Comparison of ENCODE assay signal across 9 cellular contexts in the genomic region with DNA sequence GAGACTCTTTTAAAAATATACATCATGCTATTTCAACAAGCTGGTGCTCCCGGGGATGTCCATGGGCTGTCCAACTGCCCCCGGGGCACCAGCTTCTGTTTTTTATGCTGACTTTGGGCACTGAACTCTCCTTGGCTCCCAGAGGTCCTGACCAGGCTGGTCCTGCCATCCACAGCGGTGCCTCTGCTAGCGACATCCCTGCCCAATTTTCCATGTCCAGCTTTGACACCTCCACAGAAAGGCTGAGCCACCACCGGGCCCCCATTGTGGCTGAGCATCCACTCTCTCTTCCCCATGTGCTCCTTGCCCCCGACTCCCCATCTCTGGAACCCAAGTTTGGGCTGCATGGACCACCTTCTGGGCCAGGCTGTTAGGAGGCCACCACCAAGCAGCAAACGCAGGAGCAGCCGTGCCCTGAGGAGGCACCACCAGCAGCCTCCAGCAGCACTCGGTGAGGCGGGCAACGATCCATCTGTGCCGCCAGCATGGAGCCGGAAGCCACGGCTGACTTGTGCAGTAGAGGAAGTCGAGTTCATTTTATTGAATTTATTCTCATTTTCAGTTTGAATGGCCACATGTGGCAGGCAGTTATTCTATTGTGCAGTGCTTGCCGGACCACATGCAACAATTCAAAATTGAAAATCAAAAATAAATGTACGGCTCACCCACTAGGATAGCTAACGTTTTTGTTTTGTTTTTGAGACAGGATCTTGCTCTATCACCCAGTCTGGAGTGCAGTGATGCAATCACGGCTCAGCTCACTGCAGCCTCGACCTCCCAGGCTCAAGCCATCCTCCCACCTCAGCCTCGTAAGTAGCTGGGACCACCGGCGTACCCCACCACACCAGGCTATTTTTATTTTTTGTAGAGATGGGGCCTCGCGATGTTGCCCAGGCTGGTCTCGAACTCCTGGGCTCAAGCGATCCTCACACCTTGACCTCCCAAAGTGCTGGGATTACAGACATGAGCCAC. TPM values are rescaled to one million over a fixed set of nuclear protein-coding genes. Genes with fewer than 3 reads are reported as not detected.
DNase-seq lines count a peak whose midpoint lies in the region; ATAC-seq and TF ChIP-seq lines count a peak whose summit lies in the region.
"Had no signal": no experiment of that assay in that cellular context is flagged by ENCODE, and none has a peak within 500 bp of the region (broad histone marks: within the 10 kb centered on the region; RNA-seq: fewer than 3 reads in every experiment).

No MANE protein-coding gene starts in this region.

- no peak overlapping the region for H2BK120ac ChIP-seq in IMR-90 (ENCODE audit: low read depth, low read length)

- dilution Hi-C loops in IMR-90 (cut with HindIII; ENCODE audit: low sequenced_read_pairs, unreplicated experiment), result no loop called here

- no peak overlapping the region for H3K23ac ChIP-seq in IMR-90 (ENCODE audit: low read depth, low read length)

- TF ChIP-seq CTCF in IMR-90 (conservative IDR thresholded peaks at IDR 0.05; ENCODE audit: low read depth, low read length), result no peak
- no peak for TF ChIP-seq CTCF in activated CD8-positive, alpha-beta T cell treated with anti-CD3 and anti-CD28 coated beads for 36 hours (IDR thresholded peaks at IDR 0.05)

- H3K79me1 ChIP-seq in IMR-90 (ENCODE audit: low read depth in 1 of 2, low read length in 2 of 2), result peaks cover 15 to 42% of the 10 kb centered on the region in 2 experiments; a peak in 3 of 4 replicates

- H3K27me3 ChIP-seq in IMR-90 (ENCODE audit: control insufficient read depth, insufficient read depth, low read length), result no peaks in the 10 kb centered on the region

- H2BK20ac ChIP-seq in IMR-90 (ENCODE audit: low read depth, low read length), result no peak overlapping the region

- no peak for TF ChIP-seq RAD21 in IMR-90 (IDR thresholded peaks at IDR 0.05; ENCODE audit: low read length)

- no peak overlapping the region for H3K18ac ChIP-seq in IMR-90 (ENCODE audit: low read depth, low read length)

- no TSS peak for BruUV-seq in IMR-90 (replicated peaks; lab: Mats Ljungman, UMichigan)

- H3K4me1 ChIP-seq in IMR-90 (ENCODE audit: control insufficient read depth, insufficient read depth, low read length), result peaks cover 11% of the 10 kb centered on the region

- H3K27ac ChIP-seq in IMR-90 (ENCODE audit: insufficient read depth, low read length), result no peak overlapping the region

- no peak overlapping the region for H3K4me2 ChIP-seq in IMR-90 (ENCODE audit: low read depth, low read length)

- no peak overlapping the region for H2AFZ ChIP-seq in IMR-90 (replicated peaks; ENCODE audit: low read length, poor library complexity)

- H3K14ac ChIP-seq in IMR-90 (replicated peaks; ENCODE audit: low read depth, low read length), result no peak overlapping the region

- no peak overlapping the region for H4K91ac ChIP-seq in IMR-90 (ENCODE audit: insufficient read depth, low read depth, low read length)

- H3K27me3 Mint-ChIP-seq in activated CD8-positive, alpha-beta T cell treated with anti-CD3 and anti-CD28 coated beads for 36 hours, result no peaks in the 10 kb centered on the region
- no peaks in the 10 kb centered on the region for H3K27me3 Mint-ChIP-seq in naive thymus-derived CD8-positive, alpha-beta T cell

- no peak overlapping the region for H2BK5ac ChIP-seq in IMR-90 (ENCODE audit: low read depth, low read length, poor library complexity, severe bottlenecking)

- H3K56ac ChIP-seq in IMR-90 (ENCODE audit: extremely low read depth, insufficient read depth, low read length), result no peak overlapping the region

- H3K9ac ChIP-seq in IMR-90 (ENCODE audit: low read depth, low read length), result no peak overlapping the region

- no peak overlapping the region for H4K8ac ChIP-seq in IMR-90 (ENCODE audit: low read depth in 2 of 2, low read length in 2 of 2)

- 0 out of 2 replicates have a peak, but pooled peaks cover 2% of the 10 kb centered on the region for H3K36me3 ChIP-seq in IMR-90 (ENCODE audit: control insufficient read depth, insufficient read depth, low read length)

- no peak for ATAC-seq in IMR-90 (ENCODE audit: low read depth)
- ATAC-seq in activated CD8-positive, alpha-beta T cell treated with anti-CD3 and anti-CD28 coated beads for 36 hours, result no peak
- ATAC-seq in naive thymus-derived CD8-positive, alpha-beta T cell, result no peak
- ATAC-seq in HG03175 (IDR thresholded peaks at IDR 0.05; ENCODE audit: unreplicated experiment), result no peak
- ATAC-seq in GM19035 (IDR thresholded peaks at IDR 0.05; ENCODE audit: unreplicated experiment), result no peak

- peak overlapping the region; percentile 66 for H3K4me3 Mint-ChIP-seq in activated CD8-positive, alpha-beta T cell treated with anti-CD3 and anti-CD28 coated beads for 36 hours
- H3K4me3 Mint-ChIP-seq in naive thymus-derived CD8-positive, alpha-beta T cell, result peak overlapping the region; percentile 14 to 81 (median 54)

- peaks cover 63% of the 10 kb centered on the region for H3K4me1 Mint-ChIP-seq in activated CD8-positive, alpha-beta T cell treated with anti-CD3 and anti-CD28 coated beads for 36 hours (ENCODE audit: low read depth)
- peaks cover 25 to 87% (median 71%) of the 10 kb centered on the region in 4 donors for H3K4me1 Mint-ChIP-seq in naive thymus-derived CD8-positive, alpha-beta T cell

- peaks cover 19% of the 10 kb centered on the region for H3K9me1 ChIP-seq in IMR-90 (ENCODE audit: insufficient read depth, low read length)

- in situ Hi-C loops in IMR-90 (cut with MboI; ENCODE audit: low sequenced_read_pairs), result no loop called here

- H2AK9ac ChIP-seq in IMR-90 (replicated peaks; ENCODE audit: low read depth, low read length, poor library complexity), result no peak overlapping the region

- 84% methylated on average over 11 of the region's 27 CpGs; no CpG with 5 or more reads in 1 of the 2 experiments for WGBS in IMR-90 (ENCODE audit: extremely low coverage in 2 of 2, insufficient read length in 1 of 2), 2 experiments

- CTCF ChIA-PET in IMR-90 (lab: Yijun Ruan, JAX), result interaction anchor here (1.5 kb wide), 1 partner anchor 115 kb away, joined by 7 read pairs; no protein-coding TSS in a partner anchor
- CTCF ChIA-PET in activated CD8-positive, alpha-beta T cell treated with anti-CD3 and anti-CD28 coated beads for 36 hours (lab: Charles Lee), result interaction anchor here (0.9 to 11.0 kb wide), 24 partner anchors 8 to 445 kb away, joined by 3 to 145 read pairs (median 6); a partner anchor contains a TSS

- H3K4ac ChIP-seq in IMR-90 (ENCODE audit: low read depth, low read length), result no peak overlapping the region; the same call in 1 of the 2 replicates

- TF ChIP-seq POLR2A in IMR-90 (IDR thresholded peaks at IDR 0.05; ENCODE audit: low read depth, low read length), result no peak

- DNase-seq in activated CD4-positive, alpha-beta T cell treated with anti-CD3 and anti-CD28 coated beads for 48 hours, result peak; percentile 56
- DNase-seq in activated CD4-positive, alpha-beta T cell treated with anti-CD3 and anti-CD28 coated beads, Interleukin-2, amount 50 U/mL, for 1 hour, result no peak
- DNase-seq in IMR-90 (no peak), NCI-H446 (lab: John Stamatoyannopoulos, UW) (no peak)
- peak; percentile 50 for DNase-seq in activated CD8-positive, alpha-beta T cell treated with anti-CD3 and anti-CD28 coated beads for 36 hours
- DNase-seq in naive thymus-derived CD8-positive, alpha-beta T cell, result peak in 1 of 10 donors; percentile 56
- DNase-seq: GOT3 had no signal

- H4K20me1 ChIP-seq in IMR-90 (ENCODE audit: insufficient read depth, low read length), result peaks cover 4% of the 10 kb centered on the region; the same call in 1 of the 2 replicates

- H4K5ac ChIP-seq in IMR-90 (ENCODE audit: low read depth, low read length), result no peak overlapping the region

- H3K4me3 ChIP-seq in IMR-90 (ENCODE audit: insufficient read depth, low read depth, low read length), result no peak overlapping the region

- H3K36me3 Mint-ChIP-seq in activated CD8-positive, alpha-beta T cell treated with anti-CD3 and anti-CD28 coated beads for 36 hours (ENCODE audit: low read depth), result peaks cover 9% of the 10 kb centered on the region
- peaks cover 0 to 2% (median 0%) of the 10 kb centered on the region in 3 donors for H3K36me3 Mint-ChIP-seq in naive thymus-derived CD8-positive, alpha-beta T cell

- H3K9me3 ChIP-seq in IMR-90 (ENCODE audit: control insufficient read depth, insufficient read depth, low read length), result no peaks in the 10 kb centered on the region

- H2AK5ac ChIP-seq in IMR-90 (ENCODE audit: low read depth, low read length), result peak overlapping the region; percentile 51; the same call in 1 of the 2 replicates

- intact Hi-C loops in IMR-90 (cut with micrococcal nuclease), result no loop called here
- intact Hi-C loops in activated CD8-positive, alpha-beta T cell treated with anti-CD3 and anti-CD28 coated beads for 36 hours (cut with micrococcal nuclease), result no loop called here

- no peaks in the 10 kb centered on the region for H3K9me3 Mint-ChIP-seq in activated CD8-positive, alpha-beta T cell treated with anti-CD3 and anti-CD28 coated beads for 36 hours
- no peaks in the 10 kb centered on the region for H3K9me3 Mint-ChIP-seq in naive thymus-derived CD8-positive, alpha-beta T cell

- H2BK15ac ChIP-seq in IMR-90 (ENCODE audit: low read depth, low read length), result no peak overlapping the region

- peak overlapping the region; percentile 80 for H3K27ac Mint-ChIP-seq in activated CD8-positive, alpha-beta T cell treated with anti-CD3 and anti-CD28 coated beads for 36 hours
- H3K27ac Mint-ChIP-seq in naive thymus-derived CD8-positive, alpha-beta T cell, result peak overlapping the region in 6 of 10 donors; percentile 4 to 88 (median 56)

- POLR2A ChIA-PET in IMR-90 (lab: Charles Lee; ENCODE audit: unreplicated experiment), result no interaction called here
- POLR2A ChIA-PET in activated CD8-positive, alpha-beta T cell treated with anti-CD3 and anti-CD28 coated beads for 36 hours (lab: Charles Lee), result interaction anchor here (1.4 to 4.0 kb wide), 7 partner anchors 7 to 110 kb away, joined by 5 to 19 read pairs (median 11); a partner anchor contains a TSS
- POLR2A ChIA-PET in naive thymus-derived CD8-positive, alpha-beta T cell (lab: Charles Lee), result interaction anchor here (0.8 to 3.1 kb wide), 5 partner anchors 47 to 123 kb away, joined by 3 to 10 read pairs (median 4); a partner anchor contains a TSS

TF ChIP-seq in IMR-90, 13 proteins besides CTCF, POLR2A, EP300 and RAD21:
- TF ChIP-seq MAFK (IDR thresholded peaks at IDR 0.05; ENCODE audit: low read depth, low read length) (no peak), CEBPB (IDR thresholded peaks at IDR 0.05; ENCODE audit: low read depth, low read length) (peak; percentile 41)

RNA-seq across cellular contexts. Expression of a gene that starts 2.8 kb away (rescaled TPM):
- total RNA-seq in IMR-90 (2012; rRNA removed), result 27.4 and 27.8 TPM in 2 replicates
- 36.0 and 39.0 TPM in 2 replicates for polyA plus RNA-seq in IMR-90 (2012; rRNA removed)
- polyA plus RNA-seq in IMR-90 (2012; cell fraction: cytosol; rRNA removed), result 25.1 and 29.9 TPM in 2 replicates
- polyA plus RNA-seq in IMR-90 (2012; cell fraction: nucleus; rRNA removed; ENCODE audit: low replicate concordance), result 31.0 and 35.1 TPM in 2 replicates
- 10 to 100 TPM; 21.1 to 22.4 TPM for total RNA-seq in activated CD8-positive, alpha-beta T cell treated with anti-CD3 and anti-CD28 coated beads for 36 hours
- 1 to 10 TPM; 7.1 to 8.9 TPM for total RNA-seq in naive thymus-derived CD8-positive, alpha-beta T cell
- polyA plus RNA-seq in naive thymus-derived CD8-positive, alpha-beta T cell, result 1 to 10 TPM; 3.7 to 6.7 (median 4.6) TPM

Comparison
In these comparisons a context has a peak if more than half of its experiments do, and no peak if none do; other contexts are left out.
1. DNase-seq: peak in activated CD4-positive, alpha-beta T cell treated with anti-CD3 and anti-CD28 coated beads for 48 hours (single experiment) and activated CD8-positive, alpha-beta T cell treated with anti-CD3 and anti-CD28 coated beads for 36 hours (single experiment); none in activated CD4-positive, alpha-beta T cell treated with anti-CD3 and anti-CD28 coated beads, Interleukin-2, amount 50 U/mL, for 1 hour (single experiment), IMR-90 (single experiment) and NCI-H446 (0 of 2).